In the genomic region with DNA sequence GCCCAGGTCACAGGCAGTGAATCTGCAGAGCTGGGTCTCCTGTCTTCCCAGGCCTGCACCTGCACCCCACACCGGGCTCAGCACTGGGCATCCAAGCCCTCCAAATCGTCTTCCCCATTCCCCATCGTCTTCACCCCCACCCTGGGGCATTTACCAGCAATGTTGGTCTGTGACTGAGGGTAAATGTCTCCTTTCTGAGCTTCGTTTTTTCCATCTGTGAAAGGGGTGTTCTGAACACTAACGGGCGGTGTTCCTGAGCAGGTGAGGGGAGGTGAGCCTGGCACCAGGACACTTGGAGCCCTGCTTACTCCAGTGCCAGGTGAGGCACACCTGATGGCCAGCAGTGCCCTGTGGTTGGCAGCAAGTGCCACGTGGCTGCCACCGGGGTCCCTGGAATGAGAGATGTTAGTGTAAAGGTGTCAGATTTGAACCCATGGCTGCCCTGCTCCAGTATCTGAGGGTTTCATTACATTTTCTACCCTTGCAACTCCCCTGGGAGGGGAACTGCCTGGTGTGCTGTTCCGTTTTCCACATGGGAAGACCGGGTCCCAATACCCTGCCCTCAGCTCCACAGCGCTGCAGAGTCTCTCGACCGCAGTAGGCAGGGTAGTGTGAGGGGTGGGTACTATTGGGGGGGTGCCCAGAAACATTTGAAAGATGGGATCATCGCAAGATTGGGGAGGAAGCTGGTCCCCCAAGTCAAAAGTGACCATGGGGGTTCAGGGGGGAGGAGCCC, we compare ENCODE assay signal across 9 cellular contexts. TPM values are rescaled to one million over a fixed set of nuclear protein-coding genes. Genes with fewer than 3 reads are reported as not detected.
DNase-seq lines count a peak whose midpoint lies in the region; ATAC-seq, FAIRE-seq and TF ChIP-seq lines count a peak whose summit lies in the region.
"Had no signal": no experiment of that assay in that cellular context is flagged by ENCODE, and none has a peak within 500 bp of the region (broad histone marks: within the 10 kb centered on the region; RNA-seq: fewer than 3 reads in every experiment).

No MANE protein-coding gene starts in this region.

- no peak overlapping the region for H2AFZ ChIP-seq in mammary epithelial cell (ENCODE audit: low read depth, low read length)

- H3K4me1 Mint-ChIP-seq in activated naive CD4-positive, alpha-beta T cell treated with anti-CD3 and anti-CD28 coated beads, Interleukin-2, amount 50 U/mL, for 24 hours: peaks cover 29% of the 10 kb centered on the region
- peaks cover 32% of the 10 kb centered on the region for H3K4me1 Mint-ChIP-seq in mesothelial cell of epicardium

- H3K9me3 ChIP-seq in mammary epithelial cell (replicated peaks; ENCODE audit: insufficient read depth, low read length): no peaks in the 10 kb centered on the region
- no peaks in the 10 kb centered on the region for H3K9me3 ChIP-seq in transverse colon

- TF ChIP-seq CTCF in mammary epithelial cell (conservative IDR thresholded peaks at IDR 0.05 in 1 of 2, IDR thresholded peaks at IDR 0.05 in 1 of 2; ENCODE audit: extremely low read depth in 1 of 2, insufficient read depth in 1 of 2, low read depth in 1 of 2, low read length in 2 of 2): no peak
- peak; percentile 26 for TF ChIP-seq CTCF in mesothelial cell of epicardium (IDR thresholded peaks at IDR 0.05; ENCODE audit: unreplicated experiment)
- TF ChIP-seq CTCF in transverse colon (IDR thresholded peaks at IDR 0.05): no peak
- no peak for TF ChIP-seq CTCF in D721Med (IDR thresholded peaks at IDR 0.05; ENCODE audit: insufficient read depth, missing control alignments)

- DNase-seq in activated naive CD4-positive, alpha-beta T cell treated with Interleukin-2 at 50 U/mL for 16 hours: no peak
- DNase-seq in mammary epithelial cell (no peak), mesothelial cell of epicardium (ENCODE audit: low spot score in 2 of 2, unreplicated experiment in 2 of 2) (no peak), transverse colon (no peak), putamen (ENCODE audit: low spot score) (no peak), D721Med (ENCODE audit: insufficient read length, low spot score) (no peak)
- DNase-seq: NCI-H1436 treated with DMSO at 0.1 percent for 48 hours had no signal

- H3K36me3 ChIP-seq in mammary epithelial cell (ENCODE audit: insufficient read depth, low read length): no peaks in the 10 kb centered on the region
- no peaks in the 10 kb centered on the region for H3K36me3 ChIP-seq in transverse colon

- H3K4me3 ChIP-seq in mammary epithelial cell (replicated peaks in 1 of 3; ENCODE audit: insufficient read depth in 1 of 3, low read depth in 2 of 3, low read length in 3 of 3) (peak overlapping the region in 2 of 3 experiments; percentile 24 to 28), transverse colon (peak overlapping the region in 3 of 4 donors; percentile 64 to 94 (median 88))

- dilution Hi-C loops in mammary epithelial cell (cut with HindIII; ENCODE audit: low sequenced_read_pairs): loop anchor here (5.0 kb wide), 3 partner anchors 40 to 240 kb away; no protein-coding TSS in a partner anchor

- H3K27ac Mint-ChIP-seq in activated naive CD4-positive, alpha-beta T cell treated with anti-CD3 and anti-CD28 coated beads, Interleukin-2, amount 50 U/mL, for 24 hours: peak overlapping the region; percentile 73
- peak overlapping the region; percentile 75 for H3K27ac Mint-ChIP-seq in mesothelial cell of epicardium

- H4K20me1 ChIP-seq in mammary epithelial cell (ENCODE audit: insufficient read depth, low read length): no peaks in the 10 kb centered on the region

- no TSS peak for BruUV-seq in mammary epithelial cell (replicated peaks; lab: Mats Ljungman, UMichigan)

- peaks cover 54% of the 10 kb centered on the region for H3K4me1 ChIP-seq in mammary epithelial cell (ENCODE audit: insufficient read depth, low read length)
- H3K4me1 ChIP-seq in transverse colon: peaks cover 39 to 64% (median 57%) of the 10 kb centered on the region in 4 donors

- H3K4me3 Mint-ChIP-seq in activated naive CD4-positive, alpha-beta T cell treated with anti-CD3 and anti-CD28 coated beads, Interleukin-2, amount 50 U/mL, for 24 hours: peak overlapping the region; percentile 80
- peak overlapping the region; percentile 78 for H3K4me3 Mint-ChIP-seq in mesothelial cell of epicardium

- TF ChIP-seq EP300 in transverse colon (IDR thresholded peaks at IDR 0.05; ENCODE audit: low read depth): no peak

- no peak for FAIRE-seq in D721Med (lab: Jason Lieb, UNC)

- peaks cover 19% of the 10 kb centered on the region for H3K27me3 Mint-ChIP-seq in activated naive CD4-positive, alpha-beta T cell treated with anti-CD3 and anti-CD28 coated beads, Interleukin-2, amount 50 U/mL, for 24 hours
- no peaks in the 10 kb centered on the region for H3K27me3 Mint-ChIP-seq in mesothelial cell of epicardium (ENCODE audit: low read depth)

- intact Hi-C loops in mammary epithelial cell (cut with micrococcal nuclease) (loop anchor here (5.0 to 10.0 kb wide), 2 partner anchors 35 to 247 kb away; no protein-coding TSS in a partner anchor), transverse colon (cut with DNase I; ENCODE audit: low total_unique reads) (no loop called here)

- H3K9ac ChIP-seq in mammary epithelial cell (ENCODE audit: insufficient read depth, low read length): peak overlapping the region; percentile 58

- no peak for TF ChIP-seq POLR2A in transverse colon (IDR thresholded peaks at IDR 0.05)

- in situ Hi-C loops in mammary epithelial cell (cut with MboI; ENCODE audit: low sequenced_read_pairs in 2 of 2): no loop called here
- in situ Hi-C loops in transverse colon (cut with MboI; ENCODE audit: low pct_ligation_motif_present in 1 of 4, low pct_unique_long_range_greater_than_20kb in 1 of 4, low sequenced_read_pairs in 3 of 4): no loop called here

- 80% methylated on average over 10 of the region's 14 CpGs for WGBS in mammary epithelial cell (ENCODE audit: low coverage, missing lambda C conversion rate)
- 62% methylated on average over 14 of the region's 14 CpGs; no CpG with 5 or more reads in 1 of the 2 donors for WGBS in transverse colon (ENCODE audit: low coverage in 1 of 2), 2 donors

- no peaks in the 10 kb centered on the region for H3K27me3 ChIP-seq in mammary epithelial cell (ENCODE audit: insufficient read depth, low read length)
- H3K27me3 ChIP-seq in transverse colon: no peaks in the 10 kb centered on the region

- no peak for ATAC-seq in GM21423 (IDR thresholded peaks at IDR 0.05; ENCODE audit: unreplicated experiment)

- H3K27ac ChIP-seq in mammary epithelial cell (ENCODE audit: insufficient read depth, low read depth, low read length) (peak overlapping the region; percentile 90), transverse colon (peak overlapping the region; percentile 97 to 99 (median 99))

- H3K36me3 Mint-ChIP-seq in activated naive CD4-positive, alpha-beta T cell treated with anti-CD3 and anti-CD28 coated beads, Interleukin-2, amount 50 U/mL, for 24 hours: no peaks in the 10 kb centered on the region
- H3K36me3 Mint-ChIP-seq in mesothelial cell of epicardium: peaks cover 3% of the 10 kb centered on the region

- H3K9me3 Mint-ChIP-seq in activated naive CD4-positive, alpha-beta T cell treated with anti-CD3 and anti-CD28 coated beads, Interleukin-2, amount 50 U/mL, for 24 hours: no peaks in the 10 kb centered on the region
- no peaks in the 10 kb centered on the region for H3K9me3 Mint-ChIP-seq in mesothelial cell of epicardium

- H3K79me2 ChIP-seq in mammary epithelial cell (ENCODE audit: insufficient read depth, low read length): peaks cover 50% of the 10 kb centered on the region

- CTCF ChIA-PET in mammary epithelial cell (lab: Charles Lee; ENCODE audit: low non-redundant PET): interaction anchor here (0.7 to 0.9 kb wide), 2 partner anchors 20 to 191 kb away, joined by 5 to 6 read pairs; no protein-coding TSS in a partner anchor

- peak overlapping the region; percentile 99 for H3K4me2 ChIP-seq in mammary epithelial cell (ENCODE audit: insufficient read depth, low read depth, low read length)

RNA-seq across cellular contexts. Expression of a gene that starts 1.9 kb away (rescaled TPM):
- total RNA-seq in mammary epithelial cell (10 to 100 TPM; 17.5 to 98.4 TPM), mesothelial cell of epicardium (38.5 to 39.1 TPM (median 38.8 TPM) in 3 replicates), transverse colon (10 to 100 TPM; 27.3 to 52.9 (median 28.9) TPM)
- 12.7 TPM for polyA plus RNA-seq in mammary epithelial cell
- polyA minus RNA-seq in mammary epithelial cell: 32.2 TPM

RNA-seq across cellular contexts. Expression of a gene that starts 17.7 kb away (rescaled TPM):
- total RNA-seq in mammary epithelial cell (not detected), mesothelial cell of epicardium (0.43 to 0.64 TPM (median 0.54 TPM) in 3 replicates), transverse colon (10 to 100 TPM in 2 of 4 donors, 1 to 10 TPM in 1, not detected in 1; 1.3 to 43.4 (median 17.2) TPM)
- not detected for polyA plus RNA-seq in mammary epithelial cell
- not detected for polyA minus RNA-seq in mammary epithelial cell

RNA-seq across cellular contexts. Expression of a gene that starts 43.0 kb away (rescaled TPM):
- total RNA-seq in mammary epithelial cell (100 to 1,000 TPM in 1 of 2 donors, 10 to 100 TPM in 1; 62.0 to 152 TPM), mesothelial cell of epicardium (12.2 to 13.6 TPM (median 13.1 TPM) in 3 replicates), transverse colon (100 to 1,000 TPM in 1 of 4 donors, 10 to 100 TPM in 3; 46.3 to 166 (median 60.9) TPM)
- polyA plus RNA-seq in mammary epithelial cell: 71.0 TPM
- polyA minus RNA-seq in mammary epithelial cell: 118 TPM

RNA-seq across cellular contexts. Expression of a gene that starts 46.4 kb away (rescaled TPM):
- total RNA-seq in mammary epithelial cell (10 to 100 TPM; 33.8 to 60.2 TPM), mesothelial cell of epicardium (96.6 to 107 TPM (median 96.6 TPM) in 3 replicates), transverse colon (100 to 1,000 TPM in 1 of 4 donors, 10 to 100 TPM in 3; 60.1 to 142 (median 73.8) TPM)
- polyA plus RNA-seq in mammary epithelial cell: 26.7 TPM
- 56.2 TPM for polyA minus RNA-seq in mammary epithelial cell
